ENCODE assay signal across 22 cellular contexts in the genomic region with DNA sequence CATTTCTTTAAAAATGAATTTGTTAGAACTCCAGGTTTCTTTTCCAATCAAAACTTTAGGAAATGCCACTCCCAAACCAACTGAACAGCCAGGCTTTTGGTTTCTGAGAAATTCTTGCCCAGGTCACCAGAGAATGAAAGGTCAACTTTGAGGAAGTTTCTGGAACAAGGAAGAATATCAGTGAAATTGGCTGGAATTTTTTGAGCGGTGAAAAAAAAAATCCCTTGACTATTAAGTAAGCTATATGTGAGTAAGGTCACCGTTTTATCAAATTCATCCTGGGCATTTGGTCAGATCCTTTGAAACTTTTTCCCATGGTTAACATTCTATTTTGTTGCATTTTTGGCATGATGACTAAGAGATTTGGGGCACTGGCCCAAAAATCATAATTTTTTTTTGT.
DNase-seq lines count a peak whose midpoint lies in the region; ATAC-seq and TF ChIP-seq lines count a peak whose summit lies in the region.
"Had no signal": no experiment of that assay in that cellular context is flagged by ENCODE, and none has a peak within 500 bp of the region (broad histone marks: within the 10 kb centered on the region; RNA-seq: fewer than 3 reads in every experiment).

No MANE protein-coding gene starts in this region.

- no peak for TF ChIP-seq CTCF in right atrium auricular region (IDR thresholded peaks at IDR 0.05)

- peaks cover 1% of the 10 kb centered on the region for H3K4me1 ChIP-seq in right cardiac atrium (ENCODE audit: control insufficient read depth, insufficient read depth, low read length)
- peaks cover 0 to 6% of the 10 kb centered on the region in 2 donors for H3K4me1 ChIP-seq in right atrium auricular region
- H3K4me1 ChIP-seq: Caco-2 had no signal

- WGBS in right cardiac atrium, result 22% methylated on average over 2 of the region's 2 CpGs

- H3K27ac ChIP-seq in right cardiac atrium (ENCODE audit: low read length) (no peak overlapping the region), right atrium auricular region (peak overlapping the region in 1 of 2 donors; percentile 56)
- H3K27ac ChIP-seq: KMS-11, PC-9 had no signal

- H3K9me3 ChIP-seq in right cardiac atrium (ENCODE audit: control insufficient read depth, low read length) (no peaks in the 10 kb centered on the region), right atrium auricular region (no peaks in the 10 kb centered on the region)
- H3K9me3 ChIP-seq: Caco-2 had no signal

- H3K27me3 ChIP-seq in right cardiac atrium (ENCODE audit: control insufficient read depth, insufficient read depth) (no peaks in the 10 kb centered on the region), right atrium auricular region (no peaks in the 10 kb centered on the region)

- DNase-seq in right cardiac atrium (no peak), right atrium auricular region (ENCODE audit: low spot score) (no peak), dermis blood vessel endothelial cell (peak; percentile 70), lung microvascular endothelial cell (ENCODE audit: low read depth in 2 of 2) (peak; percentile 64 to 66), COLO668 (lab: John Stamatoyannopoulos, UW; ENCODE audit: unreplicated experiment) (no peak), NCI-H446 (lab: John Stamatoyannopoulos, UW) (no peak), GM19238 (ENCODE audit: insufficient read length, low spot score) (no peak)
- DNase-seq: Caco-2; CD4-positive, CD25-positive, alpha-beta regulatory T cell; DMS 273 treated with DMSO at 0.1 percent for 48 hours; DMS79 treated with DMSO at 0.1 percent for 48 hours; HCEC 1CT; IMR-90; NCI-H1105; NCI-H146; NCI-H2029; NCI-H2227 treated with DMSO at 0.1 percent for 48 hours; NCI-H510A treated with DMSO at 0.1 percent for 48 hours; NCI-H748 treated with DMSO at 0.1 percent for 48 hours; PC-9 had no signal

- peak; percentile 29 to 81 for ATAC-seq in right cardiac atrium
- ATAC-seq: GM23338 had no signal

- intact Hi-C loops in right cardiac atrium (cut with DNase I), result loop anchor here in 2 of 4 donors (10.0 kb wide), 2 partner anchors 111 to 221 kb away; no protein-coding TSS in a partner anchor

- no peaks in the 10 kb centered on the region for H3K36me3 ChIP-seq in right atrium auricular region

- no peak overlapping the region for H3K4me3 ChIP-seq in right cardiac atrium (ENCODE audit: low read length)
- H3K4me3 ChIP-seq in right atrium auricular region, result no peak overlapping the region
- H3K4me3 ChIP-seq: GM23338, PC-9 had no signal

Comparison
In these comparisons a context has a peak if more than half of its experiments do, and no peak if none do; other contexts are left out.
1. DNase-seq: peak in dermis blood vessel endothelial cell (single experiment) and lung microvascular endothelial cell (2 of 2); none in right cardiac atrium (0 of 3), right atrium auricular region (single experiment), COLO668 (single experiment), NCI-H446 (0 of 2) and GM19238 (single experiment).